ENCODE assay signal across 11 cellular contexts in genomic region chr5:142000709-142001484, GRCh38. TPM values are rescaled to one million over a fixed set of nuclear protein-coding genes. Genes with fewer than 3 reads are reported as not detected.
A peak's percentile ranks its signal among the peaks of the same experiment; 100 is the strongest.
DNase-seq lines count a peak whose midpoint lies in the region; ATAC-seq and TF ChIP-seq lines count a peak whose summit lies in the region.
"Had no signal": no experiment of that assay in that cellular context is flagged by ENCODE, and none has a peak within 500 bp of the region (broad histone marks: within the 10 kb centered on the region; RNA-seq: fewer than 3 reads in every experiment).

No MANE protein-coding gene starts in this region.

- no peak for ATAC-seq in GM18498 (IDR thresholded peaks at IDR 0.05; ENCODE audit: unreplicated experiment)

- TF ChIP-seq CTCF in AG04449 (IDR thresholded peaks at IDR 0.05; ENCODE audit: insufficient read depth, low read length, missing control alignments) (peak; percentile 9), fibroblast of the aortic adventitia (IDR thresholded peaks at IDR 0.05; ENCODE audit: insufficient read depth, low read length) (peak; percentile 35)

- H3K36me3 ChIP-seq in SK-N-MC (ENCODE audit: insufficient read depth, low read length) = peaks cover 43% of the 10 kb centered on the region

- H3K4me3 ChIP-seq in AG04449 (ENCODE audit: low read depth, low read length) (no peak overlapping the region), SK-N-MC (no peak overlapping the region), fibroblast of the aortic adventitia (ENCODE audit: low read depth, low read length) (no peak overlapping the region)

- CTCF ChIA-PET in AG04449 (lab: Yijun Ruan, JAX) = interaction anchor here (0.6 to 10.2 kb wide), 9 partner anchors 10 to 143 kb away, joined by 3 to 70 read pairs (median 4); partner anchors contain the start of gene GNPDA1

- H3K9me3 ChIP-seq in SK-N-MC (ENCODE audit: low read depth, low read length) = no peaks in the 10 kb centered on the region

- 0 out of 2 replicates have a peak overlapping the region, but pooled peaks have one; percentile 7 for H3K27ac ChIP-seq in SK-N-MC

- H3K9ac ChIP-seq in SK-N-MC (ENCODE audit: insufficient read length) = no peak overlapping the region

- POLR2A ChIA-PET in AG04449 (lab: Yijun Ruan, JAX) = no interaction called here

- no peak for DNase-seq in AG04449 (ENCODE audit: low read depth, low spot score)
- peak; percentile 54 for DNase-seq in ELF-1 (ENCODE audit: low read depth, low spot score)
- DNase-seq in SK-N-MC (ENCODE audit: low read depth, low spot score) = no peak
- peak; percentile 18 for DNase-seq in fibroblast of the aortic adventitia (ENCODE audit: low read depth)
- no peak for DNase-seq in putamen (ENCODE audit: low spot score)
- DNase-seq in stimulated activated CD4-positive, alpha-beta T cell treated with anti-CD3 and anti-CD28 coated beads, Interleukin-2, amount 100 ng/mL, for 48 hours = no peak
- no peak for DNase-seq in AG20443 (ENCODE audit: low spot score)
- DNase-seq: aorta, naive B cell, NCI-H2081 had no signal

RNA-seq across cellular contexts. Expression of gene GNPDA1, which starts 11.9 kb away (rescaled TPM):
- 55.6 and 62.3 TPM in 2 replicates for total RNA-seq in fibroblast of the aortic adventitia (ENCODE audit: low replicate concordance)

RNA-seq across cellular contexts. Expression of gene RNF14, which starts 32.0 kb away (rescaled TPM):
- total RNA-seq in fibroblast of the aortic adventitia (ENCODE audit: low replicate concordance) = 80.3 and 93.6 TPM in 2 replicates

RNA-seq across cellular contexts. Expression of gene PCDH12, which starts 42.9 kb away (rescaled TPM):
- under 0.01 and 0.16 TPM in 2 replicates for total RNA-seq in fibroblast of the aortic adventitia (ENCODE audit: low replicate concordance)

Comparison
In these comparisons a context has a peak if more than half of its experiments do, and no peak if none do; other contexts are left out.
1. DNase-seq: peak in ELF-1 (single experiment) and fibroblast of the aortic adventitia (single experiment); none in AG04449 (single experiment), SK-N-MC (single experiment), putamen (single experiment), stimulated activated CD4-positive, alpha-beta T cell treated with anti-CD3 and anti-CD28 coated beads, Interleukin-2, amount 100 ng/mL, for 48 hours (0 of 2) and AG20443 (single experiment).